Comparison of ENCODE assay signal across 16 cellular contexts in genomic region chr3:65550137-65550536, GRCh38.
DNase-seq lines count a peak whose midpoint lies in the region; ATAC-seq, FAIRE-seq and TF ChIP-seq lines count a peak whose summit lies in the region.
"Had no signal": no experiment of that assay in that cellular context is flagged by ENCODE, and none has a peak within 500 bp of the region (broad histone marks: within the 10 kb centered on the region; RNA-seq: fewer than 3 reads in every experiment).

No MANE protein-coding gene starts in this region.

- no peak for FAIRE-seq in astrocyte (lab: Jason Lieb, UNC)

- intact Hi-C loops in Right ventricle myocardium superior (cut with DNase I), result no loop called here
- intact Hi-C loops in left cardiac atrium (cut with DNase I), result no loop called here
- intact Hi-C loops in sciatic nerve (cut with DNase I), result no loop called here

- H4K20me1 ChIP-seq in astrocyte (ENCODE audit: insufficient read depth, low read length), result peaks cover 56% of the 10 kb centered on the region

- no peaks in the 10 kb centered on the region for H3K79me2 ChIP-seq in astrocyte (ENCODE audit: insufficient read depth, low read length)

- H3K4me2 ChIP-seq in astrocyte (ENCODE audit: low read length), result no peak overlapping the region
- H3K4me2 ChIP-seq: PC-9 had no signal

- peaks cover 5% of the 10 kb centered on the region for H3K9me3 Mint-ChIP-seq in astrocyte (ENCODE audit: unreplicated experiment)
- no peaks in the 10 kb centered on the region for H3K9me3 Mint-ChIP-seq in activated T-cell treated with anti-CD3 and anti-CD28 coated beads, Interleukin-2, amount 50 U/mL, for 24 hours

- H3K4me1 ChIP-seq in astrocyte (ENCODE audit: insufficient read depth, low read length) (peaks cover 5% of the 10 kb centered on the region), liver (ENCODE audit: control insufficient read depth in 4 of 4, insufficient read depth in 4 of 4, low read length in 3 of 4) (peaks cover 11 to 18% (median 11%) of the 10 kb centered on the region in 4 donors)

- H3K9ac ChIP-seq in astrocyte (ENCODE audit: low read length), result no peak overlapping the region
- H3K9ac ChIP-seq in liver (ENCODE audit: low read depth in 1 of 2, low read length in 2 of 2), result no peak overlapping the region

- no peak for TF ChIP-seq CTCF in astrocyte (IDR thresholded peaks at IDR 0.05; ENCODE audit: insufficient read depth, low read depth, low read length)
- no peak for TF ChIP-seq CTCF in liver (IDR thresholded peaks at IDR 0.05; ENCODE audit: low read depth, low read length, missing input control)

- ATAC-seq in Right ventricle myocardium superior (ENCODE audit: poor library complexity) (peak; percentile 24), left cardiac atrium (no peak), sciatic nerve (peak; percentile 27), GM19324 (IDR thresholded peaks at IDR 0.05; ENCODE audit: low FRiP score, unreplicated experiment) (no peak)

- no peaks in the 10 kb centered on the region for H3K9me3 ChIP-seq in astrocyte (ENCODE audit: insufficient read depth, low read depth, low read length)
- no peaks in the 10 kb centered on the region for H3K9me3 ChIP-seq in liver (ENCODE audit: control insufficient read depth in 4 of 4, low read length in 3 of 4)

- DNase-seq in Right ventricle myocardium superior (no peak), left cardiac atrium (no peak), astrocyte (ENCODE audit: low read depth) (no peak), sciatic nerve (ENCODE audit: low spot score) (no peak)
- DNase-seq in activated T-cell treated with anti-CD3 and anti-CD28 coated beads, Interleukin-2, amount 50 U/mL, for 24 hours, result no peak
- no peak for DNase-seq in activated CD4-positive, alpha-beta T cell treated with anti-CD3 and anti-CD28 coated beads, Interleukin-2, amount 50 U/mL, for 48 hours
- DNase-seq: DMS153, Karpas-422, MM.1S, NCI-H1105 treated with DMSO at 0.1 percent for 48 hours, NCI-H187 treated with DMSO at 0.1 percent for 48 hours, NCI-H2171 treated with DMSO at 0.1 percent for 48 hours, NCI-H774, PC-9 had no signal

- H2AFZ ChIP-seq in astrocyte (ENCODE audit: low read depth, low read length), result no peak overlapping the region
- H2AFZ ChIP-seq: PC-9 had no signal

- no peaks in the 10 kb centered on the region for H3K36me3 ChIP-seq in astrocyte (ENCODE audit: insufficient read depth, low read length)
- H3K36me3 ChIP-seq in liver (ENCODE audit: control insufficient read depth in 4 of 4, insufficient read depth in 3 of 4, low read depth in 1 of 4, low read length in 3 of 4), result no peaks in the 10 kb centered on the region

- no peaks in the 10 kb centered on the region for H3K27me3 ChIP-seq in astrocyte (ENCODE audit: insufficient read depth, low read length)
- no peaks in the 10 kb centered on the region for H3K27me3 ChIP-seq in liver (ENCODE audit: control insufficient read depth in 4 of 4, insufficient read depth in 4 of 4, low read length in 3 of 4)

- H3K27ac Mint-ChIP-seq in astrocyte (ENCODE audit: unreplicated experiment), result no peak overlapping the region
- no peak overlapping the region for H3K27ac Mint-ChIP-seq in activated T-cell treated with anti-CD3 and anti-CD28 coated beads, Interleukin-2, amount 50 U/mL, for 24 hours

- peaks cover 4% of the 10 kb centered on the region for H3K4me1 Mint-ChIP-seq in astrocyte (ENCODE audit: low read depth, unreplicated experiment)
- H3K4me1 Mint-ChIP-seq in activated T-cell treated with anti-CD3 and anti-CD28 coated beads, Interleukin-2, amount 50 U/mL, for 24 hours (ENCODE audit: low read depth), result no peaks in the 10 kb centered on the region

- no peaks in the 10 kb centered on the region for H3K36me3 Mint-ChIP-seq in astrocyte (ENCODE audit: low read depth, unreplicated experiment)
- H3K36me3 Mint-ChIP-seq in activated T-cell treated with anti-CD3 and anti-CD28 coated beads, Interleukin-2, amount 50 U/mL, for 24 hours (ENCODE audit: low read depth), result no peaks in the 10 kb centered on the region

- H3K4me3 ChIP-seq in astrocyte (ENCODE audit: insufficient read depth, low read depth, low read length), result no peak overlapping the region
- no peak overlapping the region for H3K4me3 ChIP-seq in liver (ENCODE audit: low read depth in 1 of 3, low read length in 3 of 3)
- H3K4me3 ChIP-seq: PC-9 had no signal

- peaks cover 2% of the 10 kb centered on the region for H3K27me3 Mint-ChIP-seq in astrocyte (ENCODE audit: low read depth, unreplicated experiment)
- H3K27me3 Mint-ChIP-seq in activated T-cell treated with anti-CD3 and anti-CD28 coated beads, Interleukin-2, amount 50 U/mL, for 24 hours, result peaks cover 25% of the 10 kb centered on the region

- peak overlapping the region; percentile 76 for H3K4me3 Mint-ChIP-seq in astrocyte (ENCODE audit: unreplicated experiment)
- no peak overlapping the region for H3K4me3 Mint-ChIP-seq in activated T-cell treated with anti-CD3 and anti-CD28 coated beads, Interleukin-2, amount 50 U/mL, for 24 hours

- no peak overlapping the region for H3K27ac ChIP-seq in astrocyte (ENCODE audit: low read depth, low read length)
- no peak overlapping the region for H3K27ac ChIP-seq in liver (ENCODE audit: low read depth in 1 of 2, low read length in 2 of 2)
- H3K27ac ChIP-seq: PC-9 had no signal

- TF ChIP-seq RAD21 in liver (IDR thresholded peaks at IDR 0.05), result peak in 1 of 2 donors; percentile 17

- 51% methylated on average over 2 of the region's 2 CpGs for WGBS in liver

TF ChIP-seq in liver, 16 proteins besides CTCF, POLR2A, EP300 and RAD21:
- peak; percentile 58 for TF ChIP-seq HNF4G (IDR thresholded peaks at IDR 0.05)
- TF ChIP-seq GABPA (IDR thresholded peaks at IDR 0.05 in 1 of 2, conservative IDR thresholded peaks at IDR 0.05 in 1 of 2), result no peak
- peak; percentile 81 for TF ChIP-seq NR2F2 (IDR thresholded peaks at IDR 0.05)
- TF ChIP-seq HNF4A (conservative IDR thresholded peaks at IDR 0.05), result peak; percentile 94
- no peak for TF ChIP-seq ATF3 (IDR thresholded peaks at IDR 0.05)
- TF ChIP-seq RXRA (IDR thresholded peaks at IDR 0.05), result peak; percentile 74 to 80
- peak; percentile 53 to 66 for TF ChIP-seq JUND (IDR thresholded peaks at IDR 0.05)
- no peak for TF ChIP-seq EGR1 (IDR thresholded peaks at IDR 0.05; ENCODE audit: low read depth in 2 of 2)

Comparison
In these comparisons a context has a peak if more than half of its experiments do, and no peak if none do; other contexts are left out.
1. ATAC-seq: peak in Right ventricle myocardium superior (single experiment) and sciatic nerve (single experiment); none in left cardiac atrium (0 of 2) and GM19324 (single experiment).